ENCODE assay signal across 18 cellular contexts in the genomic region with DNA sequence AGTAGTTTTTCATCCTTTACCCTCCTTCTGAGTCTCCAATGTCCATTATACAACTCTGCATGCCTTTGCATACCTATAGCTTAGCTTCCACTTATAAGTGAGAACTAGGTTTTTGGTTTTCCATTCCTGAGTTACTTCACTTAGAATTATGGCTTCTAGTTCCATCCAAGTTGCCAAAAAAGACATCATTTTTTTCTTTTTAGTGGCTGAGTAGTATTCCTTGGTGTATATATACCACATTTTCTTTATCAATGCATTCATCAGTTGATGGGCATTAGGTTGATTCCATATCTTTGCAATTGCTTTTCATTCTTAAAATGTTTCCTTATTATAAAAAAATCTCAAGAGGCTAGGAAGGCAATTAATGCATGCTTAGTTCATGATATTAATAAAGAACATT.
DNase-seq lines count a peak whose midpoint lies in the region; ATAC-seq, FAIRE-seq and TF ChIP-seq lines count a peak whose summit lies in the region.
"Had no signal": no experiment of that assay in that cellular context is flagged by ENCODE, and none has a peak within 500 bp of the region (broad histone marks: within the 10 kb centered on the region; RNA-seq: fewer than 3 reads in every experiment).

No MANE protein-coding gene starts in this region.

- CTCF ChIA-PET in RWPE1 (lab: Yijun Ruan, JAX) = interaction anchor here (0.6 kb wide), 1 partner anchor 165 kb away, joined by 3 read pairs; no protein-coding TSS in a partner anchor

- H3K9me3 ChIP-seq in left ventricle myocardium inferior (replicated peaks) (no peaks in the 10 kb centered on the region), right atrium auricular region (no peaks in the 10 kb centered on the region), kidney (ENCODE audit: control insufficient read depth in 1 of 2, low read length in 2 of 2) (no peaks in the 10 kb centered on the region)
- H3K9me3 ChIP-seq: BLaER1 treated with 17β-estradiol and CSF1 and Interleukin-3, amounts not matched to agents 10 nM and 100 nM had no signal

- ATAC-seq in HG03565 (IDR thresholded peaks at IDR 0.05; ENCODE audit: unreplicated experiment) = no peak

- FAIRE-seq in kidney (lab: Jason Lieb, UNC) = no peak
- FAIRE-seq: GM12891 had no signal

- TF ChIP-seq CTCF in left ventricle myocardium inferior (IDR thresholded peaks at IDR 0.05; ENCODE audit: borderline replicate concordance) = no peak
- no peak for TF ChIP-seq CTCF in right atrium auricular region (IDR thresholded peaks at IDR 0.05)
- TF ChIP-seq CTCF in VCaP (conservative IDR thresholded peaks at IDR 0.05) = no peak
- no peak for TF ChIP-seq CTCF in kidney (IDR thresholded peaks at IDR 0.05; ENCODE audit: borderline replicate concordance, extremely low read depth, insufficient read depth)
- TF ChIP-seq CTCF in RWPE1 (conservative IDR thresholded peaks at IDR 0.05; ENCODE audit: low read depth) = no peak

- H3K27me3 ChIP-seq in left ventricle myocardium inferior (ENCODE audit: low read depth) (no peaks in the 10 kb centered on the region), right atrium auricular region (no peaks in the 10 kb centered on the region)
- H3K27me3 ChIP-seq: BLaER1 treated with 17β-estradiol and CSF1 and Interleukin-3, amounts not matched to agents 10 nM and 100 nM had no signal

- no peak for DNase-seq in left ventricle myocardium inferior
- no peak for DNase-seq in right atrium auricular region (ENCODE audit: low spot score)
- no peak for DNase-seq in kidney
- DNase-seq in NCI-H1092 treated with DMSO at 0.1 percent for 48 hours (lab: John Stamatoyannopoulos, UW) = no peak
- DNase-seq in RWPE1 (ENCODE audit: low spot score) = no peak
- no peak for DNase-seq in kidney glomerular epithelial cell (lab: John Stamatoyannopoulos, UW)
- DNase-seq: CD8-positive, alpha-beta memory T cell; DMS153; KBM-7; NCI-H1105; NCI-H146; NCI-H2029; NCI-H2227 treated with DMSO at 0.1 percent for 48 hours; NCI-H510A had no signal

- H3K9ac ChIP-seq in kidney (ENCODE audit: low read length in 2 of 2) = no peak overlapping the region
- H3K9ac ChIP-seq: BLaER1 treated with 17β-estradiol and CSF1 and Interleukin-3, amounts not matched to agents 10 nM and 100 nM had no signal

- H3K4me1 ChIP-seq in left ventricle myocardium inferior = peaks cover 62% of the 10 kb centered on the region
- peaks cover 0 to 38% of the 10 kb centered on the region in 2 donors for H3K4me1 ChIP-seq in right atrium auricular region
- H3K4me1 ChIP-seq in kidney (ENCODE audit: control insufficient read depth in 1 of 2, insufficient read depth in 1 of 2, low read depth in 1 of 2, low read length in 2 of 2) = peaks cover 35 to 42% of the 10 kb centered on the region in 2 donors

- H3K36me3 ChIP-seq in left ventricle myocardium inferior = peaks cover 3% of the 10 kb centered on the region
- H3K36me3 ChIP-seq in right atrium auricular region = no peaks in the 10 kb centered on the region
- no peaks in the 10 kb centered on the region for H3K36me3 ChIP-seq in kidney (ENCODE audit: control insufficient read depth in 1 of 2, insufficient read depth in 2 of 2, low read length in 2 of 2)
- H3K36me3 ChIP-seq: BLaER1 treated with 17β-estradiol and CSF1 and Interleukin-3, amounts not matched to agents 10 nM and 100 nM had no signal

- intact Hi-C loops in left ventricle myocardium inferior (cut with micrococcal nuclease) = no loop called here
- intact Hi-C loops in kidney (cut with DNase I) = no loop called here

- peak overlapping the region; percentile 77 for H3K27ac ChIP-seq in left ventricle myocardium inferior (replicated peaks)
- peak overlapping the region in 1 of 2 donors; percentile 41 for H3K27ac ChIP-seq in right atrium auricular region
- H3K27ac ChIP-seq in VCaP = peak overlapping the region; percentile 97
- H3K27ac ChIP-seq in kidney (ENCODE audit: low read depth in 2 of 2, low read length in 2 of 2) = peak overlapping the region; percentile 29 to 44
- no peak overlapping the region for H3K27ac ChIP-seq in RWPE1
- H3K27ac ChIP-seq: BLaER1 treated with 17β-estradiol and CSF1 and Interleukin-3, amounts not matched to agents 10 nM and 100 nM had no signal

- H3K4me3 ChIP-seq in left ventricle myocardium inferior (no peak overlapping the region), right atrium auricular region (no peak overlapping the region), kidney (ENCODE audit: low read length in 2 of 2) (no peak overlapping the region)
- H3K4me3 ChIP-seq: BLaER1 treated with 17β-estradiol and CSF1 and Interleukin-3, amounts not matched to agents 10 nM and 100 nM had no signal

- POLR2A ChIA-PET in RWPE1 (lab: Yijun Ruan, JAX; ENCODE audit: low non-redundant PET) = no interaction called here
